1 cellular context compared by ENCODE assay signal in the genomic region with DNA sequence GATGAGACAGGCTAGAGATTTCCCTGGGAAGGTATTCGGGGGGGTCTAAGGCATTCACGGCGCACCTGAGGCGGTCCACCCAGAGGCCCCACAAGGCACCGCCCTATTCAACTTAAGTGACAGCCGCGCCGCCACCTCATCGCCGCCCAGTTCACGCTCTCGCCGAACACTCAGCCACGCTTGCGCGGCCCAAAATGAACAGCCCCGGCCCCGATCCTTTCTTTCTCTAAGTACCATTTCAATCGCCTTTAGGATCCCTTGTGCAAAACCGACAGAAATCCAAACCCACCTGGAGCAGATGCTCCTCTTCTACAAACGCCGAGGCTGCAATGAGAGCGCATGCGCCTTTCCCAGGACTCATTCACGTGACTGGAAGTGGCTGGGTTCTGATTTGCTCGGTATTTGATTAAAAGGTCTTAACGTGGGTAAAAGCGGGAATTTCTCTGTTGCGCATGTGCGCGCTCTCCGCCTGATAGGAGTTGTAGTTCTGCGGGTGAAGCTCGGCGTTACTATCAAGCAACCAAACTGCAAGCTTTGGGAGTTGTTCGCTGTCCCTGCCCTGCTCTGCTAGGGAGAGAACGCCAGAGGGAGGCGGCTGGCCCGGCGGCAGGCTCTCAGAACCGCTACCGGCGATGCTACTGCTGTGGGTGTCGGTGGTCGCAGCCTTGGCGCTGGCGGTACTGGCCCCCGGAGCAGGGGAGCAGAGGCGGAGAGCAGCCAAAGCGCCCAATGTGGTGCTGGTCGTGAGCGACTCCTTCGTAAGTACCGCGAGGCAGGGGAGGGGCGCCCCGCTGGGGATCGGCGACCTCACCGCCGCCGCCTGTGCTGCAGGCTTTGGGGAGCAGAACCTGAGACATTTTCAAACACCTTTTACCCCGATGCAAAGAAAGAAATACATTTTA.
A peak's percentile ranks its signal among the peaks of the same experiment; 100 is the strongest.
TF ChIP-seq lines count a peak whose summit lies in the region.

A gene with protein sequence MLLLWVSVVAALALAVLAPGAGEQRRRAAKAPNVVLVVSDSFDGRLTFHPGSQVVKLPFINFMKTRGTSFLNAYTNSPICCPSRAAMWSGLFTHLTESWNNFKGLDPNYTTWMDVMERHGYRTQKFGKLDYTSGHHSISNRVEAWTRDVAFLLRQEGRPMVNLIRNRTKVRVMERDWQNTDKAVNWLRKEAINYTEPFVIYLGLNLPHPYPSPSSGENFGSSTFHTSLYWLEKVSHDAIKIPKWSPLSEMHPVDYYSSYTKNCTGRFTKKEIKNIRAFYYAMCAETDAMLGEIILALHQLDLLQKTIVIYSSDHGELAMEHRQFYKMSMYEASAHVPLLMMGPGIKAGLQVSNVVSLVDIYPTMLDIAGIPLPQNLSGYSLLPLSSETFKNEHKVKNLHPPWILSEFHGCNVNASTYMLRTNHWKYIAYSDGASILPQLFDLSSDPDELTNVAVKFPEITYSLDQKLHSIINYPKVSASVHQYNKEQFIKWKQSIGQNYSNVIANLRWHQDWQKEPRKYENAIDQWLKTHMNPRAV (plus strand): TSS at position 455 of the 902 bp plus-strand sequence. CDS start 178 bp downstream, at position 633.
A gene (minus strand): TSS at position 331 of the 902 bp plus-strand sequence. CDS start 7,827 bp downstream, outside the sequence.

TF ChIP-seq in A549, 52 proteins besides CTCF, POLR2A, EP300 and RAD21 (continued from another document):
- TF ChIP-seq, protein P1, sequence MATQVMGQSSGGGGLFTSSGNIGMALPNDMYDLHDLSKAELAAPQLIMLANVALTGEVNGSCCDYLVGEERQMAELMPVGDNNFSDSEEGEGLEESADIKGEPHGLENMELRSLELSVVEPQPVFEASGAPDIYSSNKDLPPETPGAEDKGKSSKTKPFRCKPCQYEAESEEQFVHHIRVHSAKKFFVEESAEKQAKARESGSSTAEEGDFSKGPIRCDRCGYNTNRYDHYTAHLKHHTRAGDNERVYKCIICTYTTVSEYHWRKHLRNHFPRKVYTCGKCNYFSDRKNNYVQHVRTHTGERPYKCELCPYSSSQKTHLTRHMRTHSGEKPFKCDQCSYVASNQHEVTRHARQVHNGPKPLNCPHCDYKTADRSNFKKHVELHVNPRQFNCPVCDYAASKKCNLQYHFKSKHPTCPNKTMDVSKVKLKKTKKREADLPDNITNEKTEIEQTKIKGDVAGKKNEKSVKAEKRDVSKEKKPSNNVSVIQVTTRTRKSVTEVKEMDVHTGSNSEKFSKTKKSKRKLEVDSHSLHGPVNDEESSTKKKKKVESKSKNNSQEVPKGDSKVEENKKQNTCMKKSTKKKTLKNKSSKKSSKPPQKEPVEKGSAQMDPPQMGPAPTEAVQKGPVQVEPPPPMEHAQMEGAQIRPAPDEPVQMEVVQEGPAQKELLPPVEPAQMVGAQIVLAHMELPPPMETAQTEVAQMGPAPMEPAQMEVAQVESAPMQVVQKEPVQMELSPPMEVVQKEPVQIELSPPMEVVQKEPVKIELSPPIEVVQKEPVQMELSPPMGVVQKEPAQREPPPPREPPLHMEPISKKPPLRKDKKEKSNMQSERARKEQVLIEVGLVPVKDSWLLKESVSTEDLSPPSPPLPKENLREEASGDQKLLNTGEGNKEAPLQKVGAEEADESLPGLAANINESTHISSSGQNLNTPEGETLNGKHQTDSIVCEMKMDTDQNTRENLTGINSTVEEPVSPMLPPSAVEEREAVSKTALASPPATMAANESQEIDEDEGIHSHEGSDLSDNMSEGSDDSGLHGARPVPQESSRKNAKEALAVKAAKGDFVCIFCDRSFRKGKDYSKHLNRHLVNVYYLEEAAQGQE (IDR thresholded peaks at IDR 0.05), result peak; percentile 29
- no peak for TF ChIP-seq ZFP36 (IDR thresholded peaks at IDR 0.05; ENCODE audit: borderline replicate concordance, partially characterized antibody)
- TF ChIP-seq SREBF2 (IDR thresholded peaks at IDR 0.05), result no peak
- no peak for TF ChIP-seq HOXB5 (CRISPR knock-in tag; IDR thresholded peaks at IDR 0.05)
- TF ChIP-seq NR3C1 (IDR thresholded peaks at IDR 0.05), result no peak
- no peak for TF ChIP-seq MAFK (IDR thresholded peaks at IDR 0.05; ENCODE audit: partially characterized antibody)
- peak; percentile 65; the same call in 1 of the 2 replicates for TF ChIP-seq MYC (IDR thresholded peaks at IDR 0.05; ENCODE audit: borderline replicate concordance, low read length)
- TF ChIP-seq FOSL2 (IDR thresholded peaks at IDR 0.05), result no peak
- TF ChIP-seq FOSL2 (CRISPR knock-in tag; IDR thresholded peaks at IDR 0.05), result no peak
- peak; percentile 55 to 70; a peak in 3 of 5 replicates for TF ChIP-seq JUN (IDR thresholded peaks at IDR 0.05)
- TF ChIP-seq TP53 (CRISPR knock-in tag; IDR thresholded peaks at IDR 0.05), result no peak
- no peak for TF ChIP-seq MAZ (IDR thresholded peaks at IDR 0.05; ENCODE audit: borderline replicate concordance, low read depth, low read length)
- TF ChIP-seq CEBPB (IDR thresholded peaks at IDR 0.05), result no peak
- TF ChIP-seq, protein P2, sequence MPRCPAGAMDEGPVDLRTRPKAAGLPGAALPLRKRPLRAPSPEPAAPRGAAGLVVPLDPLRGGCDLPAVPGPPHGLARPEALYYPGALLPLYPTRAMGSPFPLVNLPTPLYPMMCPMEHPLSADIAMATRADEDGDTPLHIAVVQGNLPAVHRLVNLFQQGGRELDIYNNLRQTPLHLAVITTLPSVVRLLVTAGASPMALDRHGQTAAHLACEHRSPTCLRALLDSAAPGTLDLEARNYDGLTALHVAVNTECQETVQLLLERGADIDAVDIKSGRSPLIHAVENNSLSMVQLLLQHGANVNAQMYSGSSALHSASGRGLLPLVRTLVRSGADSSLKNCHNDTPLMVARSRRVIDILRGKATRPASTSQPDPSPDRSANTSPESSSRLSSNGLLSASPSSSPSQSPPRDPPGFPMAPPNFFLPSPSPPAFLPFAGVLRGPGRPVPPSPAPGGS (IDR thresholded peaks at IDR 0.05), result peak; percentile 71; the same call in 2 of the 3 replicates
- TF ChIP-seq, protein P3, sequence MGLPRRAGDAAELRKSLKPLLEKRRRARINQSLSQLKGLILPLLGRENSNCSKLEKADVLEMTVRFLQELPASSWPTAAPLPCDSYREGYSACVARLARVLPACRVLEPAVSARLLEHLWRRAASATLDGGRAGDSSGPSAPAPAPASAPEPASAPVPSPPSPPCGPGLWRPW (IDR thresholded peaks at IDR 0.05), result no peak
- TF ChIP-seq, protein P4, sequence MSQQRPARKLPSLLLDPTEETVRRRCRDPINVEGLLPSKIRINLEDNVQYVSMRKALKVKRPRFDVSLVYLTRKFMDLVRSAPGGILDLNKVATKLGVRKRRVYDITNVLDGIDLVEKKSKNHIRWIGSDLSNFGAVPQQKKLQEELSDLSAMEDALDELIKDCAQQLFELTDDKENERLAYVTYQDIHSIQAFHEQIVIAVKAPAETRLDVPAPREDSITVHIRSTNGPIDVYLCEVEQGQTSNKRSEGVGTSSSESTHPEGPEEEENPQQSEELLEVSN (IDR thresholded peaks at IDR 0.05; ENCODE audit: borderline replicate concordance, low read depth), result peak; percentile 89
- TF ChIP-seq NFE2L2 (conservative IDR thresholded peaks at IDR 0.05; ENCODE audit: low read length), result no peak
- no peak for TF ChIP-seq FOXS1 (CRISPR knock-in tag; IDR thresholded peaks at IDR 0.05)
- TF ChIP-seq, protein P5, sequence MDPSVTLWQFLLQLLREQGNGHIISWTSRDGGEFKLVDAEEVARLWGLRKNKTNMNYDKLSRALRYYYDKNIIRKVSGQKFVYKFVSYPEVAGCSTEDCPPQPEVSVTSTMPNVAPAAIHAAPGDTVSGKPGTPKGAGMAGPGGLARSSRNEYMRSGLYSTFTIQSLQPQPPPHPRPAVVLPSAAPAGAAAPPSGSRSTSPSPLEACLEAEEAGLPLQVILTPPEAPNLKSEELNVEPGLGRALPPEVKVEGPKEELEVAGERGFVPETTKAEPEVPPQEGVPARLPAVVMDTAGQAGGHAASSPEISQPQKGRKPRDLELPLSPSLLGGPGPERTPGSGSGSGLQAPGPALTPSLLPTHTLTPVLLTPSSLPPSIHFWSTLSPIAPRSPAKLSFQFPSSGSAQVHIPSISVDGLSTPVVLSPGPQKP (IDR thresholded peaks at IDR 0.05; ENCODE audit: low read depth, low read length), result no peak
- TF ChIP-seq TFCP2L1 (CRISPR knock-in tag; IDR thresholded peaks at IDR 0.05), result no peak
- TF ChIP-seq JUNB (IDR thresholded peaks at IDR 0.05), result no peak
- TF ChIP-seq, protein P6, sequence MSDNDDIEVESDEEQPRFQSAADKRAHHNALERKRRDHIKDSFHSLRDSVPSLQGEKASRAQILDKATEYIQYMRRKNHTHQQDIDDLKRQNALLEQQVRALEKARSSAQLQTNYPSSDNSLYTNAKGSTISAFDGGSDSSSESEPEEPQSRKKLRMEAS (IDR thresholded peaks at IDR 0.05), result peak; percentile 92
- TF ChIP-seq, protein P7, sequence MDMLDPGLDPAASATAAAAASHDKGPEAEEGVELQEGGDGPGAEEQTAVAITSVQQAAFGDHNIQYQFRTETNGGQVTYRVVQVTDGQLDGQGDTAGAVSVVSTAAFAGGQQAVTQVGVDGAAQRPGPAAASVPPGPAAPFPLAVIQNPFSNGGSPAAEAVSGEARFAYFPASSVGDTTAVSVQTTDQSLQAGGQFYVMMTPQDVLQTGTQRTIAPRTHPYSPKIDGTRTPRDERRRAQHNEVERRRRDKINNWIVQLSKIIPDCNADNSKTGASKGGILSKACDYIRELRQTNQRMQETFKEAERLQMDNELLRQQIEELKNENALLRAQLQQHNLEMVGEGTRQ (IDR thresholded peaks at IDR 0.05), result peak; percentile 91
- TF ChIP-seq BHLHE40 (IDR thresholded peaks at IDR 0.05; ENCODE audit: low read depth, low read length), result peak; percentile 87
- TF ChIP-seq, protein P8, sequence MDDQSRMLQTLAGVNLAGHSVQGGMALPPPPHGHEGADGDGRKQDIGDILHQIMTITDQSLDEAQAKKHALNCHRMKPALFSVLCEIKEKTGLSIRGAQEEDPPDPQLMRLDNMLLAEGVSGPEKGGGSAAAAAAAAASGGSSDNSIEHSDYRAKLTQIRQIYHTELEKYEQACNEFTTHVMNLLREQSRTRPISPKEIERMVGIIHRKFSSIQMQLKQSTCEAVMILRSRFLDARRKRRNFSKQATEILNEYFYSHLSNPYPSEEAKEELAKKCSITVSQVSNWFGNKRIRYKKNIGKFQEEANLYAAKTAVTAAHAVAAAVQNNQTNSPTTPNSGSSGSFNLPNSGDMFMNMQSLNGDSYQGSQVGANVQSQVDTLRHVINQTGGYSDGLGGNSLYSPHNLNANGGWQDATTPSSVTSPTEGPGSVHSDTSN (IDR thresholded peaks at IDR 0.05), result no peak
- TF ChIP-seq HOXA7 (CRISPR knock-in tag; IDR thresholded peaks at IDR 0.05), result no peak
- no peak for TF ChIP-seq RCOR1 (IDR thresholded peaks at IDR 0.05; ENCODE audit: low read depth, low read length)
- no peak for TF ChIP-seq FOSB (CRISPR knock-in tag; IDR thresholded peaks at IDR 0.05)
- TF ChIP-seq RARB (CRISPR knock-in tag; IDR thresholded peaks at IDR 0.05), result no peak
- TF ChIP-seq CBX8 (IDR thresholded peaks at IDR 0.05), result no peak
- no peak for TF ChIP-seq HEYL (CRISPR knock-in tag; IDR thresholded peaks at IDR 0.05)
- no peak for TF ChIP-seq HOXB13 (CRISPR knock-in tag; IDR thresholded peaks at IDR 0.05; ENCODE audit: low read depth)
- TF ChIP-seq KDM1A (IDR thresholded peaks at IDR 0.05; ENCODE audit: low read depth), result no peak
- peak; percentile 62; the same call in 1 of the 2 replicates for TF ChIP-seq KDM5A (IDR thresholded peaks at IDR 0.05)
- no peak for TF ChIP-seq ESRRA (IDR thresholded peaks at IDR 0.05; ENCODE audit: borderline replicate concordance, low read length)
- no peak for TF ChIP-seq EHF (CRISPR knock-in tag; IDR thresholded peaks at IDR 0.05)
- TF ChIP-seq GATA3 (IDR thresholded peaks at IDR 0.05; ENCODE audit: borderline replicate concordance), result no peak
- no peak for TF ChIP-seq EHMT2 (IDR thresholded peaks at IDR 0.05; ENCODE audit: low read depth)
- TF ChIP-seq RNF2 (IDR thresholded peaks at IDR 0.05; ENCODE audit: borderline replicate concordance, low read depth), result no peak
- TF ChIP-seq CHD2 (IDR thresholded peaks at IDR 0.05; ENCODE audit: low read length, partially characterized antibody), result no peak
- no peak for TF ChIP-seq CBX2 (IDR thresholded peaks at IDR 0.05; ENCODE audit: borderline replicate concordance, low read depth)
- TF ChIP-seq, protein P9, sequence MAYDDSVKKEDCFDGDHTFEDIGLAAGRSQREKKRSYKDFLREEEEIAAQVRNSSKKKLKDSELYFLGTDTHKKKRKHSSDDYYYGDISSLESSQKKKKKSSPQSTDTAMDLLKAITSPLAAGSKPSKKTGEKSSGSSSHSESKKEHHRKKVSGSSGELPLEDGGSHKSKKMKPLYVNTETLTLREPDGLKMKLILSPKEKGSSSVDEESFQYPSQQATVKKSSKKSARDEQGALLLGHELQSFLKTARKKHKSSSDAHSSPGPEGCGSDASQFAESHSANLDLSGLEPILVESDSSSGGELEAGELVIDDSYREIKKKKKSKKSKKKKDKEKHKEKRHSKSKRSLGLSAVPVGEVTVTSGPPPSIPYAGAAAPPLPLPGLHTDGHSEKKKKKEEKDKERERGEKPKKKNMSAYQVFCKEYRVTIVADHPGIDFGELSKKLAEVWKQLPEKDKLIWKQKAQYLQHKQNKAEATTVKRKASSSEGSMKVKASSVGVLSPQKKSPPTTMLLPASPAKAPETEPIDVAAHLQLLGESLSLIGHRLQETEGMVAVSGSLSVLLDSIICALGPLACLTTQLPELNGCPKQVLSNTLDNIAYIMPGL (CRISPR knock-in tag; IDR thresholded peaks at IDR 0.05; ENCODE audit: borderline replicate concordance), result no peak
- TF ChIP-seq HDAC2 (IDR thresholded peaks at IDR 0.05), result no peak
